In genomic region chr16:89242795-89243200, GRCh38 we compare ENCODE assay signal across 16 cellular contexts. TPM values are rescaled to one million over a fixed set of nuclear protein-coding genes. Genes with fewer than 3 reads are reported as not detected.
A peak's percentile ranks its signal among the peaks of the same experiment; 100 is the strongest.
DNase-seq lines count a peak whose midpoint lies in the region; ATAC-seq and TF ChIP-seq lines count a peak whose summit lies in the region.
"Had no signal": no experiment of that assay in that cellular context is flagged by ENCODE, and none has a peak within 500 bp of the region (broad histone marks: within the 10 kb centered on the region; RNA-seq: fewer than 3 reads in every experiment).

No MANE protein-coding gene starts in this region.

- no peaks in the 10 kb centered on the region for H3K4me1 Mint-ChIP-seq in T-helper 1 cell treated with Interleukin-12 subunit alpha and Interleukin-12 subunit beta and Interleukin-4 antibody, amounts not matched to agents 30 μg/mL and 1 μg/mL, for 36 hours (ENCODE audit: low read depth)
- H3K4me1 Mint-ChIP-seq in activated CD8-positive, alpha-beta T cell treated with anti-CD3 and anti-CD28 coated beads, Interleukin-2, amount 10 ng/mL, durations not matched to agents 7 days and 5 days (ENCODE audit: low read depth) = peaks cover 26% of the 10 kb centered on the region
- peaks cover 0 to 35% (median 18%) of the 10 kb centered on the region in 7 donors for H3K4me1 Mint-ChIP-seq in naive thymus-derived CD4-positive, alpha-beta T cell

- H3K27me3 ChIP-seq in naive thymus-derived CD4-positive, alpha-beta T cell (ENCODE audit: control insufficient read depth in 2 of 2, insufficient read depth in 2 of 2, low read length in 2 of 2) = no peaks in the 10 kb centered on the region

- H3K27ac Mint-ChIP-seq in T-helper 1 cell treated with Interleukin-12 subunit alpha and Interleukin-12 subunit beta and Interleukin-4 antibody, amounts not matched to agents 30 μg/mL and 1 μg/mL, for 36 hours = peak overlapping the region; percentile 34
- H3K27ac Mint-ChIP-seq in activated CD8-positive, alpha-beta T cell treated with anti-CD3 and anti-CD28 coated beads, Interleukin-2, amount 10 ng/mL, durations not matched to agents 7 days and 5 days = no peak overlapping the region
- H3K27ac Mint-ChIP-seq in naive thymus-derived CD4-positive, alpha-beta T cell = peak overlapping the region; percentile 33 to 94 (median 82)

- no peaks in the 10 kb centered on the region for H3K36me3 ChIP-seq in naive thymus-derived CD4-positive, alpha-beta T cell (ENCODE audit: control insufficient read depth in 2 of 3, insufficient read depth in 3 of 3, low read length in 3 of 3)

- ATAC-seq in activated CD8-positive, alpha-beta T cell treated with anti-CD3 and anti-CD28 coated beads, Interleukin-2, amount 10 ng/mL, durations not matched to agents 7 days and 5 days = no peak
- no peak for ATAC-seq in naive thymus-derived CD4-positive, alpha-beta T cell
- ATAC-seq in SK-N-SH treated with all-trans-retinoic acid at 6 μM for 48 hours = no peak

- no peak overlapping the region for H3K4me3 Mint-ChIP-seq in T-helper 1 cell treated with Interleukin-12 subunit alpha and Interleukin-12 subunit beta and Interleukin-4 antibody, amounts not matched to agents 30 μg/mL and 1 μg/mL, for 36 hours
- peak overlapping the region; percentile 36 for H3K4me3 Mint-ChIP-seq in activated CD8-positive, alpha-beta T cell treated with anti-CD3 and anti-CD28 coated beads, Interleukin-2, amount 10 ng/mL, durations not matched to agents 7 days and 5 days
- H3K4me3 Mint-ChIP-seq in naive thymus-derived CD4-positive, alpha-beta T cell = peak overlapping the region in 3 of 10 donors; percentile 27 to 45 (median 42)

- no peak for TF ChIP-seq CTCF in lower leg skin (IDR thresholded peaks at IDR 0.05)

- peak overlapping the region; percentile 40 for H3K27ac ChIP-seq in naive thymus-derived CD4-positive, alpha-beta T cell (ENCODE audit: low read depth, low read length)

- intact Hi-C loops in naive thymus-derived CD4-positive, alpha-beta T cell (cut with micrococcal nuclease) = loop anchor here (5.0 to 10.0 kb wide), 4 partner anchors 250 to 788 kb away; partner anchors contain the start of genes ANKRD11 (in 1 of the 2), GALNS (in 1 of the 2), SPATA2L (in 1 of the 2) and TRAPPC2L (in 1 of the 2)
- intact Hi-C loops in lower leg skin (cut with DNase I; ENCODE audit: low total_unique reads) = no loop called here

- no peak overlapping the region for H3K4me3 ChIP-seq in naive thymus-derived CD4-positive, alpha-beta T cell (ENCODE audit: low read length)
- H3K4me3 ChIP-seq in lower leg skin (ENCODE audit: low read depth, poor library complexity, severe bottlenecking) = no peak overlapping the region

- TF ChIP-seq POLR2A in lower leg skin (IDR thresholded peaks at IDR 0.05) = no peak

- POLR2A ChIA-PET in activated CD8-positive, alpha-beta T cell treated with anti-CD3 and anti-CD28 coated beads, Interleukin-2, amount 10 ng/mL, durations not matched to agents 7 days and 5 days (lab: Charles Lee) = no interaction called here
- POLR2A ChIA-PET in naive thymus-derived CD4-positive, alpha-beta T cell (lab: Charles Lee) = no interaction called here

- H3K9me3 ChIP-seq in naive thymus-derived CD4-positive, alpha-beta T cell (ENCODE audit: control insufficient read depth in 2 of 3, low read length in 3 of 3) = no peaks in the 10 kb centered on the region

- H3K36me3 Mint-ChIP-seq in T-helper 1 cell treated with Interleukin-12 subunit alpha and Interleukin-12 subunit beta and Interleukin-4 antibody, amounts not matched to agents 30 μg/mL and 1 μg/mL, for 36 hours (ENCODE audit: low read depth) = no peaks in the 10 kb centered on the region
- H3K36me3 Mint-ChIP-seq in activated CD8-positive, alpha-beta T cell treated with anti-CD3 and anti-CD28 coated beads, Interleukin-2, amount 10 ng/mL, durations not matched to agents 7 days and 5 days (ENCODE audit: low read depth) = no peaks in the 10 kb centered on the region
- peaks cover 0 to 3% (median 0%) of the 10 kb centered on the region in 5 donors for H3K36me3 Mint-ChIP-seq in naive thymus-derived CD4-positive, alpha-beta T cell

- no peaks in the 10 kb centered on the region for H3K27me3 Mint-ChIP-seq in T-helper 1 cell treated with Interleukin-12 subunit alpha and Interleukin-12 subunit beta and Interleukin-4 antibody, amounts not matched to agents 30 μg/mL and 1 μg/mL, for 36 hours (ENCODE audit: low read depth)
- no peaks in the 10 kb centered on the region for H3K27me3 Mint-ChIP-seq in activated CD8-positive, alpha-beta T cell treated with anti-CD3 and anti-CD28 coated beads, Interleukin-2, amount 10 ng/mL, durations not matched to agents 7 days and 5 days (ENCODE audit: low read depth)
- H3K27me3 Mint-ChIP-seq in naive thymus-derived CD4-positive, alpha-beta T cell = no peaks in the 10 kb centered on the region

- DNase-seq in T-helper 1 cell = no peak
- peak; percentile 53 for DNase-seq in COLO668 (lab: John Stamatoyannopoulos, UW; ENCODE audit: unreplicated experiment)
- DNase-seq in activated CD8-positive, alpha-beta T cell treated with anti-CD3 and anti-CD28 coated beads, Interleukin-2, amount 10 ng/mL, durations not matched to agents 7 days and 5 days = no peak
- DNase-seq in naive thymus-derived CD4-positive, alpha-beta T cell = peak in 1 of 9 donors; percentile 22
- no peak for DNase-seq in lower leg skin (ENCODE audit: low spot score in 2 of 2)
- no peak for DNase-seq in DMS79 treated with DMSO at 0.1 percent for 48 hours (lab: John Stamatoyannopoulos, UW)
- DNase-seq: ACHN; activated CD4-positive, alpha-beta T cell treated with anti-CD3 and anti-CD28 coated beads for 4 hours; activated effector memory CD4-positive, alpha-beta T cell treated with anti-CD3 and anti-CD28 coated beads, Interleukin-2, amount 50 U/mL, for 16 hours; effector memory CD4-positive, alpha-beta T cell; NCI-H2029; NCI-H774; retina had no signal

- CTCF ChIA-PET in activated CD8-positive, alpha-beta T cell treated with anti-CD3 and anti-CD28 coated beads, Interleukin-2, amount 10 ng/mL, durations not matched to agents 7 days and 5 days (lab: Charles Lee) = no interaction called here
- CTCF ChIA-PET in naive thymus-derived CD4-positive, alpha-beta T cell (lab: Charles Lee) = no interaction called here

- 41 to 49% methylated on average over 9 of the region's 12 CpGs for WGBS in lower leg skin, 2 donors

- no peaks in the 10 kb centered on the region for H3K9me3 Mint-ChIP-seq in T-helper 1 cell treated with Interleukin-12 subunit alpha and Interleukin-12 subunit beta and Interleukin-4 antibody, amounts not matched to agents 30 μg/mL and 1 μg/mL, for 36 hours
- H3K9me3 Mint-ChIP-seq in activated CD8-positive, alpha-beta T cell treated with anti-CD3 and anti-CD28 coated beads, Interleukin-2, amount 10 ng/mL, durations not matched to agents 7 days and 5 days (ENCODE audit: insufficient read depth) = no peaks in the 10 kb centered on the region
- peaks cover 0 to 2% (median 0%) of the 10 kb centered on the region in 11 donors for H3K9me3 Mint-ChIP-seq in naive thymus-derived CD4-positive, alpha-beta T cell

- peaks cover 5 to 10% of the 10 kb centered on the region in 2 donors for H3K4me1 ChIP-seq in naive thymus-derived CD4-positive, alpha-beta T cell (ENCODE audit: control insufficient read depth in 2 of 2, insufficient read depth in 2 of 2, low read length in 2 of 2)

TF ChIP-seq in SK-N-SH treated with all-trans-retinoic acid at 6 μM for 48 hours, 23 proteins besides CTCF, POLR2A, EP300 and RAD21 (continues in another document):
- TF ChIP-seq TOX (CRISPR knock-in tag; IDR thresholded peaks at IDR 0.05; ENCODE audit: borderline replicate concordance) (no peak), ZC3H10 (CRISPR knock-in tag; IDR thresholded peaks at IDR 0.05) (no peak), ESRRG (CRISPR knock-in tag; IDR thresholded peaks at IDR 0.05) (no peak), POU6F1 (CRISPR knock-in tag; IDR thresholded peaks at IDR 0.05; ENCODE audit: borderline replicate concordance, low read depth) (no peak), CSDC2 (CRISPR knock-in tag; IDR thresholded peaks at IDR 0.05) (no peak), ZFP30 (CRISPR knock-in tag; IDR thresholded peaks at IDR 0.05) (no peak)

RNA-seq across cellular contexts. Expression of gene ZNF778, which starts 25.3 kb away (rescaled TPM):
- total RNA-seq in activated CD8-positive, alpha-beta T cell treated with anti-CD3 and anti-CD28 coated beads, Interleukin-2, amount 10 ng/mL, durations not matched to agents 7 days and 5 days = 1 to 10 TPM; 4.9 to 7.4 TPM
- 10 to 100 TPM in 2 of 5 experiments, 1 to 10 TPM in 3; 6.0 to 13.5 (median 6.5) TPM for total RNA-seq in naive thymus-derived CD4-positive, alpha-beta T cell
- polyA plus RNA-seq in naive thymus-derived CD4-positive, alpha-beta T cell = 1 to 10 TPM; 4.0 to 6.8 TPM
- total RNA-seq in lower leg skin = 10 to 100 TPM; 10.9 to 34.8 (median 18.1) TPM

RNA-seq across cellular contexts. Expression of gene SLC22A31, which starts 42.5 kb away (rescaled TPM):
- total RNA-seq in activated CD8-positive, alpha-beta T cell treated with anti-CD3 and anti-CD28 coated beads, Interleukin-2, amount 10 ng/mL, durations not matched to agents 7 days and 5 days = not detected
- total RNA-seq in naive thymus-derived CD4-positive, alpha-beta T cell = 1 to 10 TPM; 1.1 to 4.4 (median 2.8) TPM
- under 1 TPM; 0.33 to 0.55 TPM for polyA plus RNA-seq in naive thymus-derived CD4-positive, alpha-beta T cell
- total RNA-seq in lower leg skin = 1 to 10 TPM in 3 of 4 donors, under 1 TPM in 1; 0.97 to 2.2 (median 1.7) TPM
- total RNA-seq: myocyte had no signal
